Comparison of ENCODE assay signal across 8 cellular contexts in genomic region chr2:189581354-189582139, GRCh38. TPM values are rescaled to one million over a fixed set of nuclear protein-coding genes. Genes with fewer than 3 reads are reported as not detected.
DNase-seq lines count a peak whose midpoint lies in the region; ATAC-seq, FAIRE-seq and TF ChIP-seq lines count a peak whose summit lies in the region.

No MANE protein-coding gene starts in this region.

- 18% methylated on average over 22 of the region's 22 CpGs for WGBS in suprapubic skin

- TF ChIP-seq POLR2A in NB4 (IDR thresholded peaks at IDR 0.05; ENCODE audit: extremely low read depth, insufficient read length) (no peak), suprapubic skin (IDR thresholded peaks at IDR 0.05) (no peak)

- H3K27me3 ChIP-seq in bronchial epithelial cell (ENCODE audit: control insufficient read depth, insufficient read depth, low read length), result no peaks in the 10 kb centered on the region
- H3K27me3 ChIP-seq in suprapubic skin, result no peaks in the 10 kb centered on the region

- peak; percentile 28 for ATAC-seq in left lobe of liver

- H3K27ac ChIP-seq in suprapubic skin, result peak overlapping the region; percentile 90

- no peak for TF ChIP-seq EP300 in suprapubic skin (IDR thresholded peaks at IDR 0.05)

- no peak for FAIRE-seq in bronchial epithelial cell (lab: Jason Lieb, UNC)

- peaks cover 42% of the 10 kb centered on the region for H3K4me1 ChIP-seq in suprapubic skin

- H3K36me3 ChIP-seq in bronchial epithelial cell (ENCODE audit: control insufficient read depth, insufficient read depth, low read length), result no peaks in the 10 kb centered on the region
- no peaks in the 10 kb centered on the region for H3K36me3 ChIP-seq in suprapubic skin

- H3K4me3 ChIP-seq in NB4 (ENCODE audit: low read depth, low read length) (peak overlapping the region; percentile 51), bronchial epithelial cell (ENCODE audit: low read depth, low read length) (peak overlapping the region; percentile 43), suprapubic skin (peak overlapping the region; percentile 77)

- no peaks in the 10 kb centered on the region for H3K9me3 ChIP-seq in suprapubic skin

- no peak for TF ChIP-seq CTCF in NB4 (IDR thresholded peaks at IDR 0.05; ENCODE audit: low read depth, low read length)
- TF ChIP-seq CTCF in bronchial epithelial cell (IDR thresholded peaks at IDR 0.05; ENCODE audit: insufficient read depth, low read length, severe bottlenecking), result no peak
- no peak for TF ChIP-seq CTCF in suprapubic skin (IDR thresholded peaks at IDR 0.05)

- DNase-seq in DMS79 treated with DMSO at 0.1 percent for 48 hours (lab: John Stamatoyannopoulos, UW) (peak; percentile 50), DMS79 (lab: John Stamatoyannopoulos, UW) (no peak), NB4 (ENCODE audit: low read depth) (peak; percentile 24), bronchial epithelial cell (ENCODE audit: low read depth) (no peak), left lobe of liver (ENCODE audit: low spot score) (peak; percentile 59), suprapubic skin (ENCODE audit: low spot score in 2 of 2) (peak in 1 of 2 donors; percentile 63), activated gamma-delta T cell (lab: John Stamatoyannopoulos, UW) (no peak)
- DNase-seq in effector CD4-positive, alpha-beta T cell, result no peak

RNA-seq across cellular contexts. Expression of gene SLC40A1, which starts 1.0 kb away (rescaled TPM):
- 1.0 and 1.1 TPM in 2 replicates for total RNA-seq in bronchial epithelial cell
- 151 TPM for total RNA-seq in left lobe of liver
- total RNA-seq in suprapubic skin, result 10 to 100 TPM; 17.2 to 33.6 (median 19.6) TPM

Comparison
In these comparisons a context has a peak if more than half of its experiments do, and no peak if none do; other contexts are left out.
1. DNase-seq: peak in DMS79 treated with DMSO at 0.1 percent for 48 hours (single experiment), NB4 (single experiment) and left lobe of liver (single experiment); none in DMS79 (single experiment), bronchial epithelial cell (single experiment), activated gamma-delta T cell (single experiment) and effector CD4-positive, alpha-beta T cell (single experiment).
2. Peak in every context shown above with its lines, with median percentiles within 50 percentile points of each other: H3K4me3 ChIP-seq.